In the genomic region with DNA sequence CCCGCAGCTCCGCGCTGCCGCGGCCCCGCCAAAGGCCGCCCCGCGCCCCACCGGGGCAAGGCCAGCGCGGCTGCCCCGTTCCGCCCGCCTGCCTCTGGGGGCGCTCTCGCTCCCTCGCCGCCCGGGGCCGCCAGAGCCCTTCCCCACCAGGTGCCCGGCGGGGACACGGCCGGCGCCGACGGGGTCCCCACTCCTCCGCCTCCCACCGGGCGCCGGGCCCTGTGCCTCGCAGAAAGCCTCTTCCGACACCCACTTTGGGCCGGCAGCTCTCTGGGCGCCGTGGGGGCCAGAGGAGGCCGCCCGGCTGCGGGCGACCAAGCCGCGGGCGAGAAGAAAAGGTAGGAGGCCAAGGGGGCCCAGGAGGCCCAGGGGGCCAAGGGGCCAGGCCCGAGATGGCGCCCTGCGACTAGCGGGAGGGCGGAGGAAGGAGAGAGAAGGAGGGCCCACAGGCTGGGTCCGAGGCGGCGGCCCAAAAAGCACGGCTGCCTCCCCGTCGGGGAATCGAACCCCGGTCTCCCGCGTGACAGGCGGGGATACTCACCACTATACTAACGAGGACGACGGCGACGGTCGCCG, we compare ENCODE assay signal across 9 cellular contexts. TPM values are rescaled to one million over a fixed set of nuclear protein-coding genes. Genes with fewer than 3 reads are reported as not detected.
DNase-seq lines count a peak whose midpoint lies in the region; ATAC-seq and TF ChIP-seq lines count a peak whose summit lies in the region.
"Not testable (repeated sequence)": the region's sequence is repeated elsewhere in the genome, so short reads cannot be mapped to it uniquely, and the experiment has no call there.
"Had no signal": no experiment of that assay in that cellular context is flagged by ENCODE, and none has a peak within 500 bp of the region (broad histone marks: within the 10 kb centered on the region; RNA-seq: fewer than 3 reads in every experiment).

No MANE protein-coding gene starts in this region.

- not testable (repeated sequence) for H3K36me3 ChIP-seq in Panc1 (ENCODE audit: control insufficient read depth, insufficient read depth, low read length); mucosa of descending colon (ENCODE audit: low read depth)

- ATAC-seq in GM18909 (IDR thresholded peaks at IDR 0.05; ENCODE audit: poor library complexity, unreplicated experiment) = peak; percentile 32
- ATAC-seq in GM21423 (IDR thresholded peaks at IDR 0.05; ENCODE audit: unreplicated experiment) = peak; percentile 17
- ATAC-seq in HG02623 (IDR thresholded peaks at IDR 0.05; ENCODE audit: unreplicated experiment) = peak; percentile 27
- ATAC-seq in HG03139 (IDR thresholded peaks at IDR 0.05; ENCODE audit: unreplicated experiment) = peak; percentile 31
- ATAC-seq in Panc1 = peak; percentile 70
- peak; percentile 28 for ATAC-seq in activated T-helper 17 cell treated with anti-CD3 and anti-CD28 coated beads, Interleukin-2, amount 50 U/mL, for 72 hours (replicated peaks)
- ATAC-seq in mucosa of descending colon = peak; percentile 1

- not testable (repeated sequence) for BruUV-seq in Panc1 (replicated peaks; lab: Mats Ljungman, UMichigan)

- TF ChIP-seq CTCF in Panc1 (IDR thresholded peaks at IDR 0.05); mucosa of descending colon (IDR thresholded peaks at IDR 0.05): not testable (repeated sequence)

- CTCF ChIA-PET in Panc1 (lab: Charles Lee) = not testable (repeated sequence)

- H3K4me1 ChIP-seq in Panc1 (ENCODE audit: control insufficient read depth, insufficient read depth, low read length); mucosa of descending colon (ENCODE audit: low read depth): not testable (repeated sequence)

- intact Hi-C loops in Panc1 (cut with micrococcal nuclease; ENCODE audit: unreplicated experiment); mucosa of descending colon (cut with DNase I, micrococcal nuclease): not testable (repeated sequence)

- not testable (repeated sequence) for H3K27ac Mint-ChIP-seq in activated T-helper 17 cell treated with anti-CD3 and anti-CD28 coated beads, Interleukin-2, amount 50 U/mL, for 72 hours

- H3K27me3 Mint-ChIP-seq in activated T-helper 17 cell treated with anti-CD3 and anti-CD28 coated beads, Interleukin-2, amount 50 U/mL, for 72 hours = not testable (repeated sequence)

- not testable (repeated sequence) for H3K27ac ChIP-seq in Panc1 (ENCODE audit: low read length)

- in situ Hi-C loops in Panc1 (cut with HindIII; ENCODE audit: low pct_unique_long_range_greater_than_20kb, low sequenced_read_pairs) = not testable (repeated sequence)

- H3K4me3 Mint-ChIP-seq in activated T-helper 17 cell treated with anti-CD3 and anti-CD28 coated beads, Interleukin-2, amount 50 U/mL, for 72 hours = not testable (repeated sequence)

- H3K4me3 ChIP-seq in Panc1 (ENCODE audit: low read depth in 2 of 2, low read length in 2 of 2); mucosa of descending colon: not testable (repeated sequence)

- not testable (repeated sequence) for H3K27me3 ChIP-seq in Panc1 (ENCODE audit: control insufficient read depth, insufficient read depth, low read length)

- H3K9me3 ChIP-seq in Panc1 (ENCODE audit: control insufficient read depth, insufficient read depth, low read depth, low read length); mucosa of descending colon: not testable (repeated sequence)

- DNase-seq in Panc1 (ENCODE audit: low read depth, low spot score); mucosa of descending colon: not testable (repeated sequence)

- H3K9me3 Mint-ChIP-seq in activated T-helper 17 cell treated with anti-CD3 and anti-CD28 coated beads, Interleukin-2, amount 50 U/mL, for 72 hours = not testable (repeated sequence)

- not testable (repeated sequence) for H3K36me3 Mint-ChIP-seq in activated T-helper 17 cell treated with anti-CD3 and anti-CD28 coated beads, Interleukin-2, amount 50 U/mL, for 72 hours (ENCODE audit: low read depth)

- H3K4me1 Mint-ChIP-seq in activated T-helper 17 cell treated with anti-CD3 and anti-CD28 coated beads, Interleukin-2, amount 50 U/mL, for 72 hours = not testable (repeated sequence)

- POLR2A ChIA-PET in Panc1 (lab: Charles Lee) = not testable (repeated sequence)

RNA-seq across cellular contexts. Expression of a gene that starts 57.4 kb away (rescaled TPM):
- total RNA-seq in Panc1 (2021; ENCODE audit: unreplicated experiment) (0.28 TPM), mucosa of descending colon (10 to 100 TPM in 2 of 3 donors, 1 to 10 TPM in 1; 7.7 to 25.0 (median 23.7) TPM)
- not detected for polyA plus RNA-seq in Panc1 (2012; ENCODE audit: insufficient read length)
- total RNA-seq in activated T-helper 17 cell treated with anti-CD3 and anti-CD28 coated beads, Interleukin-2, amount 50 U/mL, for 72 hours = not detected
- total RNA-seq: activated CD8-positive, alpha-beta memory T cell treated with anti-CD3 and anti-CD28 coated beads for 36 hours; GM23248 had no signal
- polyA plus RNA-seq: GM23248 had no signal

Comparison
In these comparisons a context has a peak if more than half of its experiments do, and no peak if none do; other contexts are left out.
1. ATAC-seq: peak in every context shown above with its lines; median percentile 70 in Panc1; 32 in GM18909; 31 in HG03139; 28 in activated T-helper 17 cell treated with anti-CD3 and anti-CD28 coated beads, Interleukin-2, amount 50 U/mL, for 72 hours; 27 in HG02623; 17 in GM21423; 1 in mucosa of descending colon.